ENCODE assay signal across 10 cellular contexts in genomic region chr20:18739785-18740184, GRCh38.
A peak's percentile ranks its signal among the peaks of the same experiment; 100 is the strongest.
DNase-seq lines count a peak whose midpoint lies in the region; ATAC-seq and TF ChIP-seq lines count a peak whose summit lies in the region.
"Had no signal": no experiment of that assay in that cellular context is flagged by ENCODE, and none has a peak within 500 bp of the region (broad histone marks: within the 10 kb centered on the region; RNA-seq: fewer than 3 reads in every experiment).

No MANE protein-coding gene starts in this region.

- H4K8ac ChIP-seq in H9 (replicated peaks; ENCODE audit: insufficient read length, low read depth, low read length) = no peak overlapping the region

- H4K20me1 ChIP-seq in H9 (ENCODE audit: control insufficient read depth, insufficient read depth, insufficient read length) = no peaks in the 10 kb centered on the region

- no CpG with 5 or more reads among the region's 5 CpGs for WGBS in H9 (ENCODE audit: extremely low coverage, insufficient read length, low lambda C conversion rate)
- WGBS in adrenal gland, 4 donors = 42 to 47% (median 45%) methylated on average over 5 of the region's 5 CpGs
- 35% methylated on average over 5 of the region's 5 CpGs for WGBS in right cardiac atrium

- H3K4me1 ChIP-seq in H9 (ENCODE audit: insufficient read depth, low read length) (peaks cover 3% of the 10 kb centered on the region; the same call in 1 of the 2 replicates), adrenal gland (replicated peaks in 1 of 2) (peaks cover 0 to 12% of the 10 kb centered on the region in 2 donors), right cardiac atrium (ENCODE audit: control insufficient read depth, insufficient read depth, low read length) (no peaks in the 10 kb centered on the region)

- no peaks in the 10 kb centered on the region for H3K9me3 ChIP-seq in H9 (ENCODE audit: control insufficient read depth, low read depth, low read length)
- H3K9me3 ChIP-seq in adrenal gland (replicated peaks in 1 of 3) = no peaks in the 10 kb centered on the region
- no peaks in the 10 kb centered on the region for H3K9me3 ChIP-seq in right cardiac atrium (ENCODE audit: control insufficient read depth, low read length)

- no peak overlapping the region for H3T11ph ChIP-seq in H9 (ENCODE audit: low read length)

- no peak overlapping the region for H2BK5ac ChIP-seq in H9 (ENCODE audit: insufficient read length, low read length)

- H3K4me3 ChIP-seq in adrenal gland (no peak overlapping the region), right cardiac atrium (ENCODE audit: low read length) (no peak overlapping the region), skeletal muscle cell (ENCODE audit: low read depth, low read length) (no peak overlapping the region)

- no peak overlapping the region for H2BK120ac ChIP-seq in H9 (ENCODE audit: low read depth, low read length, poor library complexity, severe bottlenecking)

- no peaks in the 10 kb centered on the region for H3K36me3 ChIP-seq in adrenal gland (replicated peaks in 1 of 2)

- H4K91ac ChIP-seq in H9 (ENCODE audit: insufficient read length, low read depth, low read length) = no peak overlapping the region

- no peak overlapping the region for H2BK15ac ChIP-seq in H9 (ENCODE audit: low read depth, low read length)

- H3K79me1 ChIP-seq in H9 (ENCODE audit: insufficient read depth, low read depth, low read length, poor library complexity, severe bottlenecking) = no peaks in the 10 kb centered on the region

- no peak overlapping the region for H3K27ac ChIP-seq in H9 (ENCODE audit: insufficient read length, low read depth, low read length)
- H3K27ac ChIP-seq in adrenal gland = no peak overlapping the region
- no peak overlapping the region for H3K27ac ChIP-seq in right cardiac atrium (ENCODE audit: low read length)

- no peak overlapping the region for H2AFZ ChIP-seq in H9 (ENCODE audit: low read length)

- H3K27ac Mint-ChIP-seq in H9 = peak overlapping the region in 2 of 3 experiments; percentile 41 to 43; a peak in 3 of 7 replicates
- H3K27ac Mint-ChIP-seq: activated CD4-positive, alpha-beta T cell treated with anti-CD3 and anti-CD28 coated beads, Interleukin-2, amount 10 ng/mL, durations not matched to agents 7 days and 5 days had no signal

- no peak overlapping the region for H3K9ac ChIP-seq in H9 (ENCODE audit: extremely low read depth, insufficient read length, low read length)

- H2BK20ac ChIP-seq in H9 (ENCODE audit: low read depth, low read length, poor library complexity, severe bottlenecking) = no peak overlapping the region

- no peak overlapping the region for H3K18ac ChIP-seq in H9 (ENCODE audit: insufficient read length, low read depth, low read length)

- no peak overlapping the region for H3K4me3 Mint-ChIP-seq in H9
- H3K4me3 Mint-ChIP-seq: activated CD4-positive, alpha-beta T cell treated with anti-CD3 and anti-CD28 coated beads, Interleukin-2, amount 10 ng/mL, durations not matched to agents 7 days and 5 days had no signal

- no peak overlapping the region for H3K56ac ChIP-seq in H9 (ENCODE audit: insufficient read length, low read depth, low read length)

- no peak for TF ChIP-seq POLR2A in adrenal gland (IDR thresholded peaks at IDR 0.05)

- TF ChIP-seq CTCF in H9 (conservative IDR thresholded peaks at IDR 0.05) (no peak), adrenal gland (IDR thresholded peaks at IDR 0.05) (no peak)

- H3K27me3 ChIP-seq in H9 (ENCODE audit: insufficient read depth, low read length) (no peaks in the 10 kb centered on the region), adrenal gland (no peaks in the 10 kb centered on the region), right cardiac atrium (ENCODE audit: control insufficient read depth, insufficient read depth) (no peaks in the 10 kb centered on the region)

- H3K27me3 Mint-ChIP-seq in H9 (ENCODE audit: low read depth) = no peaks in the 10 kb centered on the region
- H3K27me3 Mint-ChIP-seq: activated CD4-positive, alpha-beta T cell treated with anti-CD3 and anti-CD28 coated beads, Interleukin-2, amount 10 ng/mL, durations not matched to agents 7 days and 5 days had no signal

- intact Hi-C loops in adrenal gland (cut with DNase I) (no loop called here), right cardiac atrium (cut with DNase I) (no loop called here)

- DNase-seq in H9 (no peak), adrenal gland (peak in 4 of 7 donors; percentile 8 to 62 (median 38)), right cardiac atrium (peak in 2 of 3 donors; percentile 22 to 62), skeletal muscle cell (ENCODE audit: low read depth) (peak; percentile 93), activated gamma-delta T cell (lab: John Stamatoyannopoulos, UW) (no peak), NCI-H1930 (lab: John Stamatoyannopoulos, UW) (no peak)
- no peak for DNase-seq in activated effector memory CD4-positive, alpha-beta T cell treated with Interleukin-2 at 50 U/mL for 16 hours
- DNase-seq: activated CD4-positive, alpha-beta T cell treated with anti-CD3 and anti-CD28 coated beads, Interleukin-2, amount 10 ng/mL, durations not matched to agents 7 days and 5 days; dermis blood vessel endothelial cell had no signal

- H3K23ac ChIP-seq in H9 (ENCODE audit: insufficient read length, low read depth, low read length) = no peak overlapping the region

- H3K14ac ChIP-seq in H9 (ENCODE audit: insufficient read depth, low read length) = no peak overlapping the region

- no peak overlapping the region for H3K4ac ChIP-seq in H9 (ENCODE audit: low read depth, low read length)

- H2AK5ac ChIP-seq in H9 (ENCODE audit: insufficient read length, low read length) = no peak overlapping the region

- peaks cover 17 to 27% of the 10 kb centered on the region in 2 experiments for H3K4me1 Mint-ChIP-seq in H9

- H3K9me3 Mint-ChIP-seq in H9 = no peaks in the 10 kb centered on the region
- H3K9me3 Mint-ChIP-seq: activated CD4-positive, alpha-beta T cell treated with anti-CD3 and anti-CD28 coated beads, Interleukin-2, amount 10 ng/mL, durations not matched to agents 7 days and 5 days had no signal

- peak; percentile 72 to 86 for ATAC-seq in right cardiac atrium
- ATAC-seq in GM18907 (IDR thresholded peaks at IDR 0.05; ENCODE audit: unreplicated experiment) = no peak

- peaks cover 3% of the 10 kb centered on the region for H3K23me2 ChIP-seq in H9 (ENCODE audit: insufficient read length, low read depth, low read length, poor library complexity, severe bottlenecking)

- no peaks in the 10 kb centered on the region for H3K79me2 ChIP-seq in H9 (ENCODE audit: insufficient read depth, low read length)

- peaks cover under 1 to 2% (median 2%) of the 10 kb centered on the region in 3 experiments; a peak in 3 of 7 replicates for H3K36me3 Mint-ChIP-seq in H9 (ENCODE audit: insufficient read depth in 1 of 3, low read depth in 3 of 3)

- no peak overlapping the region for H4K5ac ChIP-seq in H9 (ENCODE audit: insufficient read length, low read depth, low read length)

- no peak overlapping the region for H3K4me2 ChIP-seq in H9 (ENCODE audit: insufficient read depth, insufficient read length, low read length)

- no peak overlapping the region for H2BK12ac ChIP-seq in H9 (ENCODE audit: insufficient read length, low read depth, low read length)

Comparison
In these comparisons a context has a peak if more than half of its experiments do, and no peak if none do; other contexts are left out.
1. DNase-seq: peak in adrenal gland (4 of 7), right cardiac atrium (2 of 3) and skeletal muscle cell (single experiment); none in H9 (single experiment), activated gamma-delta T cell (single experiment), NCI-H1930 (0 of 2) and activated effector memory CD4-positive, alpha-beta T cell treated with Interleukin-2 at 50 U/mL for 16 hours (single experiment).